7 cellular contexts compared by ENCODE assay signal in genomic region chr12:21438643-21439042, GRCh38. TPM values are rescaled to one million over a fixed set of nuclear protein-coding genes. Genes with fewer than 3 reads are reported as not detected.
DNase-seq lines count a peak whose midpoint lies in the region; ATAC-seq, FAIRE-seq and TF ChIP-seq lines count a peak whose summit lies in the region.

No MANE protein-coding gene starts in this region.

- intact Hi-C loops in Panc1 (cut with micrococcal nuclease; ENCODE audit: unreplicated experiment) (no loop called here), esophagus muscularis mucosa (cut with DNase I) (loop anchor here (10.0 kb wide), 1 partner anchor 144 kb away; no protein-coding TSS in a partner anchor), sigmoid colon (cut with DNase I) (loop anchor here (5.0 to 10.0 kb wide), 2 partner anchors 64 to 216 kb away; partner anchors contain the start of genes GOLT1B, LDHB and RECQL)

- no peak for TF ChIP-seq CTCF in Panc1 (IDR thresholded peaks at IDR 0.05)
- no peak for TF ChIP-seq CTCF in esophagus muscularis mucosa (IDR thresholded peaks at IDR 0.05)
- TF ChIP-seq CTCF in sigmoid colon (IDR thresholded peaks at IDR 0.05) = no peak

- H3K27ac ChIP-seq in Panc1 (ENCODE audit: low read length) (peak overlapping the region; percentile 97), esophagus muscularis mucosa (replicated peaks in 1 of 4) (peak overlapping the region; percentile 81 to 92 (median 90)), sigmoid colon (peak overlapping the region in 3 of 4 donors; percentile 83 to 85 (median 84))

- no peak for DNase-seq in GM19239 (ENCODE audit: insufficient read length, low spot score)
- no peak for DNase-seq in Panc1 (ENCODE audit: low read depth, low spot score)
- DNase-seq in esophagus muscularis mucosa (ENCODE audit: extremely low spot score) = no peak
- no peak for DNase-seq in sigmoid colon
- no peak for DNase-seq in HuH-7 (ENCODE audit: low spot score)
- DNase-seq in activated CD4-positive, alpha-beta T cell treated with anti-CD3 and anti-CD28 coated beads for 1 hour = no peak

- TF ChIP-seq EP300 in esophagus muscularis mucosa (IDR thresholded peaks at IDR 0.05) (no peak), sigmoid colon (IDR thresholded peaks at IDR 0.05) (no peak)

- H3K9me3 ChIP-seq in Panc1 (ENCODE audit: control insufficient read depth, insufficient read depth, low read depth, low read length) = no peaks in the 10 kb centered on the region
- no peaks in the 10 kb centered on the region for H3K9me3 ChIP-seq in esophagus muscularis mucosa
- no peaks in the 10 kb centered on the region for H3K9me3 ChIP-seq in sigmoid colon

- peaks cover 2% of the 10 kb centered on the region for H3K36me3 ChIP-seq in Panc1 (ENCODE audit: control insufficient read depth, insufficient read depth, low read length)
- H3K36me3 ChIP-seq in esophagus muscularis mucosa = peaks cover 0 to 26% (median 12%) of the 10 kb centered on the region in 4 donors
- peaks cover 0 to 15% (median 2%) of the 10 kb centered on the region in 4 donors for H3K36me3 ChIP-seq in sigmoid colon

- POLR2A ChIA-PET in Panc1 (lab: Charles Lee) = no interaction called here

- BruUV-seq in Panc1 (replicated peaks; lab: Mats Ljungman, UMichigan) = no TSS peak

- TF ChIP-seq POLR2A in esophagus muscularis mucosa (IDR thresholded peaks at IDR 0.05; ENCODE audit: low read depth) = no peak
- no peak for TF ChIP-seq POLR2A in sigmoid colon (IDR thresholded peaks at IDR 0.05)

- 81% methylated on average over 5 of the region's 5 CpGs for WGBS in esophagus muscularis mucosa
- WGBS in sigmoid colon, 2 donors = 79 to 84% methylated on average over 5 of the region's 5 CpGs

- CTCF ChIA-PET in Panc1 (lab: Charles Lee) = no interaction called here

- no peaks in the 10 kb centered on the region; the same call in 1 of the 2 replicates for H3K27me3 ChIP-seq in Panc1 (ENCODE audit: control insufficient read depth, insufficient read depth, low read length)
- no peaks in the 10 kb centered on the region for H3K27me3 ChIP-seq in esophagus muscularis mucosa
- H3K27me3 ChIP-seq in sigmoid colon = no peaks in the 10 kb centered on the region

- no peak for ATAC-seq in Panc1
- ATAC-seq in HG02840 (IDR thresholded peaks at IDR 0.05; ENCODE audit: low FRiP score, unreplicated experiment) = no peak

- in situ Hi-C loops in Panc1 (cut with HindIII; ENCODE audit: low pct_unique_long_range_greater_than_20kb, low sequenced_read_pairs) = no loop called here

- peaks cover 3% of the 10 kb centered on the region for H3K4me1 ChIP-seq in Panc1 (ENCODE audit: control insufficient read depth, insufficient read depth, low read length)
- H3K4me1 ChIP-seq in esophagus muscularis mucosa = peaks cover 4 to 25% (median 21%) of the 10 kb centered on the region in 4 donors
- H3K4me1 ChIP-seq in sigmoid colon = peaks cover 0 to 16% (median 7%) of the 10 kb centered on the region in 4 donors

- peak; percentile 23 for FAIRE-seq in GM19239 (lab: Jason Lieb, UNC)

- H3K4me3 ChIP-seq in Panc1 (ENCODE audit: low read depth in 2 of 2, low read length in 2 of 2) = peak overlapping the region; percentile 86 to 98
- peak overlapping the region; percentile 60 to 81 (median 74) for H3K4me3 ChIP-seq in esophagus muscularis mucosa
- H3K4me3 ChIP-seq in sigmoid colon = peak overlapping the region; percentile 63 to 69 (median 64)

RNA-seq across cellular contexts. Expression of gene PYROXD1, which starts 1.2 kb away (rescaled TPM):
- 8.6 TPM for total RNA-seq in Panc1 (2021; ENCODE audit: unreplicated experiment)
- polyA plus RNA-seq in Panc1 (2012; ENCODE audit: insufficient read length) = 3.4 TPM
- 10 to 100 TPM; 14.7 to 18.9 (median 17.1) TPM for total RNA-seq in esophagus muscularis mucosa
- 10 to 100 TPM; 19.7 to 29.6 (median 25.3) TPM for total RNA-seq in sigmoid colon
- 10 to 100 TPM; 14.9 to 20.6 (median 20.4) TPM for polyA plus RNA-seq in sigmoid colon
